Comparison of ENCODE assay signal across 2 cellular contexts in genomic region chr18:3075491-3075890, GRCh38.
TF ChIP-seq lines count a peak whose summit lies in the region.

No MANE protein-coding gene starts in this region.

TF ChIP-seq in SK-N-SH treated with all-trans-retinoic acid at 6 μM for 48 hours, 23 proteins besides CTCF, POLR2A, EP300 and RAD21 (continued from another document):
- TF ChIP-seq, protein P1, sequence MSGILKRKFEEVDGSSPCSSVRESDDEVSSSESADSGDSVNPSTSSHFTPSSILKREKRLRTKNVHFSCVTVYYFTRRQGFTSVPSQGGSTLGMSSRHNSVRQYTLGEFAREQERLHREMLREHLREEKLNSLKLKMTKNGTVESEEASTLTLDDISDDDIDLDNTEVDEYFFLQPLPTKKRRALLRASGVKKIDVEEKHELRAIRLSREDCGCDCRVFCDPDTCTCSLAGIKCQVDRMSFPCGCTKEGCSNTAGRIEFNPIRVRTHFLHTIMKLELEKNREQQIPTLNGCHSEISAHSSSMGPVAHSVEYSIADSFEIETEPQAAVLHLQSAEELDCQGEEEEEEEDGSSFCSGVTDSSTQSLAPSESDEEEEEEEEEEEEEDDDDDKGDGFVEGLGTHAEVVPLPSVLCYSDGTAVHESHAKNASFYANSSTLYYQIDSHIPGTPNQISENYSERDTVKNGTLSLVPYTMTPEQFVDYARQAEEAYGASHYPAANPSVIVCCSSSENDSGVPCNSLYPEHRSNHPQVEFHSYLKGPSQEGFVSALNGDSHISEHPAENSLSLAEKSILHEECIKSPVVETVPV (CRISPR knock-in tag; IDR thresholded peaks at IDR 0.05) = no peak
- TF ChIP-seq GLIS3 (CRISPR knock-in tag; IDR thresholded peaks at IDR 0.05) (no peak), CREB5 (CRISPR knock-in tag; IDR thresholded peaks at IDR 0.05; ENCODE audit: low read depth) (no peak), TCF4 (CRISPR knock-in tag; IDR thresholded peaks at IDR 0.05; ENCODE audit: borderline replicate concordance) (no peak), ZFP3 (CRISPR knock-in tag; IDR thresholded peaks at IDR 0.05) (no peak), ESRRG (CRISPR knock-in tag; IDR thresholded peaks at IDR 0.05) (no peak)

TF ChIP-seq in SK-N-SH, 30 proteins besides CTCF, POLR2A, EP300 and RAD21 (continued from another document):
- no peak for TF ChIP-seq MEF2A (IDR thresholded peaks at IDR 0.05; ENCODE audit: borderline replicate concordance, low read depth)
- TF ChIP-seq, protein P2, sequence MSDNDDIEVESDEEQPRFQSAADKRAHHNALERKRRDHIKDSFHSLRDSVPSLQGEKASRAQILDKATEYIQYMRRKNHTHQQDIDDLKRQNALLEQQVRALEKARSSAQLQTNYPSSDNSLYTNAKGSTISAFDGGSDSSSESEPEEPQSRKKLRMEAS (IDR thresholded peaks at IDR 0.05; ENCODE audit: low read depth) = no peak
- TF ChIP-seq, protein P3, sequence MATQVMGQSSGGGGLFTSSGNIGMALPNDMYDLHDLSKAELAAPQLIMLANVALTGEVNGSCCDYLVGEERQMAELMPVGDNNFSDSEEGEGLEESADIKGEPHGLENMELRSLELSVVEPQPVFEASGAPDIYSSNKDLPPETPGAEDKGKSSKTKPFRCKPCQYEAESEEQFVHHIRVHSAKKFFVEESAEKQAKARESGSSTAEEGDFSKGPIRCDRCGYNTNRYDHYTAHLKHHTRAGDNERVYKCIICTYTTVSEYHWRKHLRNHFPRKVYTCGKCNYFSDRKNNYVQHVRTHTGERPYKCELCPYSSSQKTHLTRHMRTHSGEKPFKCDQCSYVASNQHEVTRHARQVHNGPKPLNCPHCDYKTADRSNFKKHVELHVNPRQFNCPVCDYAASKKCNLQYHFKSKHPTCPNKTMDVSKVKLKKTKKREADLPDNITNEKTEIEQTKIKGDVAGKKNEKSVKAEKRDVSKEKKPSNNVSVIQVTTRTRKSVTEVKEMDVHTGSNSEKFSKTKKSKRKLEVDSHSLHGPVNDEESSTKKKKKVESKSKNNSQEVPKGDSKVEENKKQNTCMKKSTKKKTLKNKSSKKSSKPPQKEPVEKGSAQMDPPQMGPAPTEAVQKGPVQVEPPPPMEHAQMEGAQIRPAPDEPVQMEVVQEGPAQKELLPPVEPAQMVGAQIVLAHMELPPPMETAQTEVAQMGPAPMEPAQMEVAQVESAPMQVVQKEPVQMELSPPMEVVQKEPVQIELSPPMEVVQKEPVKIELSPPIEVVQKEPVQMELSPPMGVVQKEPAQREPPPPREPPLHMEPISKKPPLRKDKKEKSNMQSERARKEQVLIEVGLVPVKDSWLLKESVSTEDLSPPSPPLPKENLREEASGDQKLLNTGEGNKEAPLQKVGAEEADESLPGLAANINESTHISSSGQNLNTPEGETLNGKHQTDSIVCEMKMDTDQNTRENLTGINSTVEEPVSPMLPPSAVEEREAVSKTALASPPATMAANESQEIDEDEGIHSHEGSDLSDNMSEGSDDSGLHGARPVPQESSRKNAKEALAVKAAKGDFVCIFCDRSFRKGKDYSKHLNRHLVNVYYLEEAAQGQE (IDR thresholded peaks at IDR 0.05; ENCODE audit: low read depth, low read length) = no peak
- TF ChIP-seq, protein P4, sequence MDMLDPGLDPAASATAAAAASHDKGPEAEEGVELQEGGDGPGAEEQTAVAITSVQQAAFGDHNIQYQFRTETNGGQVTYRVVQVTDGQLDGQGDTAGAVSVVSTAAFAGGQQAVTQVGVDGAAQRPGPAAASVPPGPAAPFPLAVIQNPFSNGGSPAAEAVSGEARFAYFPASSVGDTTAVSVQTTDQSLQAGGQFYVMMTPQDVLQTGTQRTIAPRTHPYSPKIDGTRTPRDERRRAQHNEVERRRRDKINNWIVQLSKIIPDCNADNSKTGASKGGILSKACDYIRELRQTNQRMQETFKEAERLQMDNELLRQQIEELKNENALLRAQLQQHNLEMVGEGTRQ (IDR thresholded peaks at IDR 0.05; ENCODE audit: borderline replicate concordance, low read depth, low read length) = no peak
- TF ChIP-seq TCF12 (IDR thresholded peaks at IDR 0.05) = no peak
- no peak for TF ChIP-seq YY1 (IDR thresholded peaks at IDR 0.05; ENCODE audit: low read depth)
TF ChIP-seq in SK-N-SH: peak in this region for 0.
